Comparison of ENCODE assay signal across 15 cellular contexts in genomic region chr2:79630972-79631551, GRCh38.
"Had no signal": no experiment of that assay in that cellular context is flagged by ENCODE, and none has a peak within 500 bp of the region (broad histone marks: within the 10 kb centered on the region; RNA-seq: fewer than 3 reads in every experiment).

No MANE protein-coding gene starts in this region.

- H3K4me3 Mint-ChIP-seq: natural killer cell, neural crest cell had no signal

- H3K4me1 Mint-ChIP-seq: natural killer cell, neural crest cell had no signal

- ATAC-seq: esophagus mucosa, heart right ventricle, natural killer cell had no signal

- H3K27ac Mint-ChIP-seq: natural killer cell had no signal

- DNase-seq: cortex of kidney; dorsolateral prefrontal cortex; effector memory CD4-positive, alpha-beta T cell; heart right ventricle; islet precursor cell; mammary epithelial cell; natural killer cell; posterior cingulate gyrus; sigmoid colon; stimulated activated naive CD4-positive, alpha-beta T cell; stomach; substantia nigra; transverse colon had no signal
